Comparison of ENCODE assay signal across 12 cellular contexts in the genomic region with DNA sequence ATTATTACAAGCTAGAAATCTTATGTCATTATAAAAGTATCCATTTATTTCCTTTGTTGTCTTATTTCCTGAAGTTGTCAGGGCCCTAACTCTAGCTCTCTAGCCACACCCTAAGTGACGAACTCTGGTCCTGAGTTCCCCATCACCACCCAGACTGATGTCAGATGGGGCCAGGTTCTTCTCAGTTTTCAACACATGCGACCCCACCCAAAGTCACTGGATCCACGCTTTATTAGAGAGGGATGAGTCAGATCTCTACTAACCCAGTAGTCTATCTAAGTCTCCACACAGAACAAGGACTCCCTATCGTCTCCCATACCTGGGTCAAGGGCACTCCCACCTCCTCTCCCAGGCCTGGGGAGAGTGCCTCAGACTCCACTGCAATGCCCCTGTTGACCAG. TPM values are rescaled to one million over a fixed set of nuclear protein-coding genes. Genes with fewer than 3 reads are reported as not detected.
A peak's percentile ranks its signal among the peaks of the same experiment; 100 is the strongest.
DNase-seq lines count a peak whose midpoint lies in the region; ATAC-seq and TF ChIP-seq lines count a peak whose summit lies in the region.
"Had no signal": no experiment of that assay in that cellular context is flagged by ENCODE, and none has a peak within 500 bp of the region (broad histone marks: within the 10 kb centered on the region; RNA-seq: fewer than 3 reads in every experiment).

No MANE protein-coding gene starts in this region.

- no peak for TF ChIP-seq POLR2A in body of pancreas (IDR thresholded peaks at IDR 0.05)

- H3K4me1 ChIP-seq in body of pancreas (peaks cover 2% of the 10 kb centered on the region), heart right ventricle (no peaks in the 10 kb centered on the region)

- ATAC-seq in HG02610 (IDR thresholded peaks at IDR 0.05; ENCODE audit: unreplicated experiment) (peak; percentile 44), body of pancreas (peak; percentile 24), heart right ventricle (peak in 6 of 8 donors; percentile 21 to 61 (median 34)), left lobe of liver (no peak)
- ATAC-seq: activated CD8-positive, alpha-beta memory T cell treated with anti-CD3 and anti-CD28 coated beads, Interleukin-2, amount 10 ng/mL, durations not matched to agents 7 days and 5 days had no signal

- no peak overlapping the region for H3K27ac ChIP-seq in body of pancreas
- H3K27ac ChIP-seq in heart right ventricle = no peak overlapping the region

- TF ChIP-seq CTCF in body of pancreas (IDR thresholded peaks at IDR 0.05) (no peak), heart right ventricle (IDR thresholded peaks at IDR 0.05) (no peak)

- H3K4me3 ChIP-seq in body of pancreas (no peak overlapping the region), heart right ventricle (no peak overlapping the region)
- H3K4me3 ChIP-seq: MG63 had no signal

- peak; percentile 70 for DNase-seq in A172 (ENCODE audit: low spot score)
- DNase-seq in body of pancreas = no peak
- no peak for DNase-seq in heart right ventricle
- DNase-seq in left lobe of liver (ENCODE audit: low spot score) = no peak
- no peak for DNase-seq in COLO668 (lab: John Stamatoyannopoulos, UW; ENCODE audit: unreplicated experiment)
- DNase-seq in RKO (ENCODE audit: low spot score) = no peak
- no peak for DNase-seq in activated T-cell treated with anti-CD3 and anti-CD28 coated beads, Interleukin-2, amount 50 U/mL, for 1 hour
- DNase-seq: activated CD8-positive, alpha-beta memory T cell treated with anti-CD3 and anti-CD28 coated beads, Interleukin-2, amount 10 ng/mL, durations not matched to agents 7 days and 5 days; effector CD8-positive, alpha-beta T cell; MG63; NCI-H2227 treated with DMSO at 0.1 percent for 48 hours had no signal

- no peaks in the 10 kb centered on the region for H3K27me3 ChIP-seq in body of pancreas
- H3K27me3 ChIP-seq in heart right ventricle = no peaks in the 10 kb centered on the region
- H3K27me3 ChIP-seq: MG63 had no signal

- H3K9me3 ChIP-seq in body of pancreas (no peaks in the 10 kb centered on the region), heart right ventricle (peaks cover 0 to under 1% (median 0%) of the 10 kb centered on the region in 11 donors)
- H3K9me3 ChIP-seq: MG63 had no signal

- no peaks in the 10 kb centered on the region for H3K36me3 ChIP-seq in body of pancreas (replicated peaks in 1 of 2; ENCODE audit: insufficient read depth in 1 of 2, low read depth in 2 of 2)
- H3K36me3 ChIP-seq in heart right ventricle = no peaks in the 10 kb centered on the region
- H3K36me3 ChIP-seq: MG63 had no signal

- intact Hi-C loops in body of pancreas (cut with DNase I) = no loop called here
- intact Hi-C loops in heart right ventricle (cut with DNase I) = loop anchor here in 1 of 10 donors (10.0 kb wide), 1 partner anchor 157 kb away; no protein-coding TSS in a partner anchor

- 66 to 69% methylated on average over 4 of the region's 4 CpGs for WGBS in body of pancreas, 2 donors
- 62 to 73% methylated on average over 4 of the region's 4 CpGs for WGBS in heart right ventricle, 2 donors

RNA-seq across cellular contexts. Expression of gene FEM1C, which starts 6.8 kb away (rescaled TPM):
- 21.1 and 21.3 TPM in 2 replicates for total RNA-seq in A172 (2014; rRNA removed; shearing (Covaris generic))
- total RNA-seq in body of pancreas (10 to 100 TPM in 1 of 2 donors, 1 to 10 TPM in 1; 4.9 to 11.9 TPM), heart right ventricle (10 to 100 TPM; 40.2 to 72.2 (median 57.5) TPM), left lobe of liver (7.6 TPM)
- 10 to 100 TPM; 17.8 to 23.1 TPM for polyA plus RNA-seq in heart right ventricle

RNA-seq across cellular contexts. Expression of gene TICAM2, which starts 50.9 kb away (rescaled TPM):
- 10.0 and 11.1 TPM in 2 replicates for total RNA-seq in A172 (2014; rRNA removed; shearing (Covaris generic))
- total RNA-seq in body of pancreas (1 to 10 TPM in 1 of 2 donors, under 1 TPM in 1; 0.52 to 1.6 TPM), heart right ventricle (1 to 10 TPM; 1.2 to 4.4 (median 2.0) TPM), left lobe of liver (2.1 TPM)
- polyA plus RNA-seq in heart right ventricle = 1 to 10 TPM; 1.3 to 1.9 TPM
